ENCODE assay signal across 12 cellular contexts in the genomic region with DNA sequence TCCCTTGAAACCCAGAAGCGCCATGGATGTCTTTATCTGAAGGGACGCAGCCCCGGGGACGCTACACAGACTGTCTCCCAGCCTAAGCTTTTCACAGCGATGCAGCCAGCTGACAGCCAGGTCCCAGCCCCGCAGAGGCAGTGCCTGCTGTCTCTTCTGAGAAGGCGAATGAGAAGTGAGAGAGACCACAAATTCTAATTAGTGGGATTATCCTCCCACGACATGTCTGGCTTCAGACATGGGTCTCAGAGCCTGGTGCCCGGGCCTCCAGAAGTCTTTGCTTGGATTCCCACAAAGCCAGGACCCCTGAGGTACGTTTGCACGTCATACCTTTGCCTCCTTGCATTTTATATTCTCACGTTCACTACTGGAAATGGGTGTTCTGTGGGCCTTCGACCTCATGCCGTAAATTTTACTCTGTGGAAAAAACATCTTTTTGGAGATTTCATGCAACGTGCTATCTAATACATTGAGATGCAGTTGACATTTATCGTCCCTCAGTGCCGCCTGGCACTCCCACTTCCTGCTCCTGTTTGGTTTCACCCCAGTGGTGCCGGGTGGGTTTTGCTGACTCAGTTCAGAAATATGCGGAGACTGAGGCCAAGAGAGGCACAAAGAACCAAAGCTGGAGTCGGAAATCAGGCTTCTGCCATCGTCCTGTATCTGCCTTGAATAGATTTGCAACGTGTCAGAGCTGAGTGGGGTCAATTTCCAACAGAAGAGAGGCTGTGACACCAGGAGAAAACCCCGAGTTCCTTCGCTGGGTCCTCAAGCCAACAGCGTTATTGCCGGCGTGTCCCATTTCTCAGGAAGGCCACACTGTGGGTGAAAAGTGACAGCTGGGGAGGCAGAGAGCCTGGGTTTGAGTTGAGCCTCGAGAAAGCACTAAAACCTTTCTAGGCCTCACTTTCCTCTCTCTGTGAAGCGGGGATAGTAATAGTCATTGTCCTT.
DNase-seq lines count a peak whose midpoint lies in the region; ATAC-seq, FAIRE-seq and TF ChIP-seq lines count a peak whose summit lies in the region.
"Had no signal": no experiment of that assay in that cellular context is flagged by ENCODE, and none has a peak within 500 bp of the region (broad histone marks: within the 10 kb centered on the region; RNA-seq: fewer than 3 reads in every experiment).

No MANE protein-coding gene starts in this region.

- H3K27ac ChIP-seq in SK-N-MC, result peak overlapping the region; percentile 92
- H3K27ac ChIP-seq: neutrophil had no signal

- H3K27ac Mint-ChIP-seq in naive thymus-derived CD8-positive, alpha-beta T cell, result no peak overlapping the region

- H3K9ac ChIP-seq in SK-N-MC (ENCODE audit: insufficient read length), result peak overlapping the region; percentile 70

- H3K4me3 ChIP-seq in SK-N-MC, result peak overlapping the region; percentile 68
- H3K4me3 ChIP-seq in fibroblast of pulmonary artery (replicated peaks; ENCODE audit: low read depth, low read length), result no peak overlapping the region

- DNase-seq in H54 (ENCODE audit: insufficient read length, low spot score), result peak; percentile 7
- DNase-seq in SK-N-MC (ENCODE audit: low read depth, low spot score), result peak; percentile 78
- peak; percentile 42 for DNase-seq in fibroblast of pulmonary artery (ENCODE audit: low read depth)
- peak; percentile 54 for DNase-seq in retina
- no peak for DNase-seq in naive thymus-derived CD8-positive, alpha-beta T cell
- no peak for DNase-seq in NCI-H1105 (lab: John Stamatoyannopoulos, UW)
- no peak for DNase-seq in GM19238 (ENCODE audit: insufficient read length, low spot score)
- DNase-seq: activated naive CD4-positive, alpha-beta T cell treated with anti-CD3 and anti-CD28 coated beads, Interleukin-2, amount 50 U/mL, for 16 hours; NCI-H2227 treated with DMSO at 0.1 percent for 48 hours had no signal

- no peak for FAIRE-seq in H54 (lab: Jason Lieb, UNC)

- TF ChIP-seq POLR2A in H54 (IDR thresholded peaks at IDR 0.05; ENCODE audit: low read depth, low read length), result no peak

- H3K9me3 Mint-ChIP-seq in naive thymus-derived CD8-positive, alpha-beta T cell, result peaks cover 0 to 9% (median 0%) of the 10 kb centered on the region in 9 donors

- H3K4me3 Mint-ChIP-seq in naive thymus-derived CD8-positive, alpha-beta T cell, result no peak overlapping the region

- H3K36me3 ChIP-seq in SK-N-MC (ENCODE audit: insufficient read depth, low read length), result peaks cover 5% of the 10 kb centered on the region; the same call in 1 of the 2 replicates
- H3K36me3 ChIP-seq: neutrophil had no signal

- no peaks in the 10 kb centered on the region for H3K36me3 Mint-ChIP-seq in naive thymus-derived CD8-positive, alpha-beta T cell

- POLR2A ChIA-PET in naive thymus-derived CD8-positive, alpha-beta T cell (lab: Charles Lee), result no interaction called here

- TF ChIP-seq CTCF in fibroblast of pulmonary artery (IDR thresholded peaks at IDR 0.05; ENCODE audit: low read length, missing control alignments), result no peak

- H3K27me3 Mint-ChIP-seq in naive thymus-derived CD8-positive, alpha-beta T cell, result peaks cover 0 to 3% (median 0%) of the 10 kb centered on the region in 5 donors

- no peaks in the 10 kb centered on the region for H3K9me3 ChIP-seq in SK-N-MC (ENCODE audit: low read depth, low read length)
- H3K9me3 ChIP-seq: neutrophil had no signal

- no peaks in the 10 kb centered on the region for H3K4me1 Mint-ChIP-seq in naive thymus-derived CD8-positive, alpha-beta T cell

- no peak for ATAC-seq in naive thymus-derived CD8-positive, alpha-beta T cell
- ATAC-seq in HG03520 (IDR thresholded peaks at IDR 0.05; ENCODE audit: unreplicated experiment), result no peak
- ATAC-seq: Right ventricle myocardium inferior had no signal

Comparison
In these comparisons a context has a peak if more than half of its experiments do, and no peak if none do; other contexts are left out.
1. DNase-seq: peak in H54 (single experiment), SK-N-MC (single experiment), fibroblast of pulmonary artery (single experiment) and retina (single experiment); none in naive thymus-derived CD8-positive, alpha-beta T cell (0 of 10), NCI-H1105 (single experiment) and GM19238 (single experiment).